Comparison of ENCODE assay signal across 14 cellular contexts in the genomic region with DNA sequence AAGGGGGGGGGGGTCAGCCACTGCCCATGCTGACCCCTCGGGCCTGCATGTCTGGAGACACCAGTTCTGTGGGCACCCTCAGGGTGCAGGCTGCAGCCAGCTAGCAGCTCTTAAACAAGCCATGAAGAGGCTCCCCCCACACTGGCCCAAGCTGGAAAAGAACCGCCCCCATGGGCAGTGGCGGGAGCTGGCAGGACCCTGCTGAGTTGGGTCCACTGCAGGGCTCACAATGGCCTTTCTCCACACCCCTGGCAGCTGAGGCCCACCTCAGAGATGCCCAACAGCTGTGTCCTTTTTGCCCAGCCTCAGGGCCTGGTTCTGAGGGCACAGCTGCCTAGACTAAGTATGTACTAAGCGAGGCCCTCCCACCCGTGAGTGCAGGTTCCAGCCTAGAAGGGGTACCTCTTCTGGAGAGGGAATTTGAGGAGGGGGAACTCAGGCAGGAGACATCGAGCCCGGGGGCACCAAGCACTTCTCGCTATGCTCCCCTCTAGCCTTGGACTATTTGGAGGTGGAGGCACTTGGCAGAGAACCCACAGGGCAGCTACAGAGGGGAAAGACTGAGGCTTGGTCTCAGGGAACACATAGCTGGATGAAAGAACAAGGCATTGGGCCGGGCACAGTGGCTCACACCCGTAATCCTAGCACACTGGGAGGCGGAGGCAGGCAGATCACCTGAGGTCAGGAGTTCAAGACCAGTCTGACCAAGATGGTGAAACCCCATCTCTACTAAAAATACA. TPM values are rescaled to one million over a fixed set of nuclear protein-coding genes. Genes with fewer than 3 reads are reported as not detected.
DNase-seq lines count a peak whose midpoint lies in the region; ATAC-seq, FAIRE-seq and TF ChIP-seq lines count a peak whose summit lies in the region.
"Had no signal": no experiment of that assay in that cellular context is flagged by ENCODE, and none has a peak within 500 bp of the region (broad histone marks: within the 10 kb centered on the region; RNA-seq: fewer than 3 reads in every experiment).

No MANE protein-coding gene starts in this region.

- H3K27me3 ChIP-seq in astrocyte (ENCODE audit: insufficient read depth, low read length) (peaks cover 5% of the 10 kb centered on the region), small intestine (ENCODE audit: control insufficient read depth in 2 of 2, insufficient read depth in 2 of 2, low read length in 2 of 2) (no peaks in the 10 kb centered on the region)

- WGBS in small intestine, 3 donors, result 51 to 58% (median 54%) methylated on average over 11 of the region's 11 CpGs

- H3K79me2 ChIP-seq in astrocyte (ENCODE audit: insufficient read depth, low read length), result peaks cover 42% of the 10 kb centered on the region

- intact Hi-C loops in Calu3 (cut with micrococcal nuclease; ENCODE audit: unreplicated experiment), result loop anchor here (1.0 kb wide), 1 partner anchor 9 kb away; no protein-coding TSS in a partner anchor

- no peak for FAIRE-seq in astrocyte (lab: Jason Lieb, UNC)
- FAIRE-seq in small intestine (lab: Jason Lieb, UNC), result no peak
- FAIRE-seq: frontal cortex, HTR-8/SVneo had no signal

- H3K27me3 Mint-ChIP-seq in Calu3 (ENCODE audit: unreplicated experiment) (peaks cover 18% of the 10 kb centered on the region), astrocyte (ENCODE audit: low read depth, unreplicated experiment) (peaks cover 10% of the 10 kb centered on the region)

- H3K4me1 ChIP-seq in astrocyte (ENCODE audit: insufficient read depth, low read length), result peaks cover 54% of the 10 kb centered on the region
- peaks cover 12 to 25% of the 10 kb centered on the region in 2 donors for H3K4me1 ChIP-seq in small intestine (ENCODE audit: control insufficient read depth in 2 of 2, insufficient read depth in 1 of 2, low read depth in 1 of 2, low read length in 1 of 2)

- H2AFZ ChIP-seq in astrocyte (ENCODE audit: low read depth, low read length), result no peak overlapping the region
- H2AFZ ChIP-seq: parathyroid adenoma had no signal

- CTCF ChIA-PET in Calu3 (lab: Charles Lee), result interaction anchor here (0.5 to 37.1 kb wide), 45 partner anchors 6 to 617 kb away, joined by 3 to 1006 read pairs (median 5); a partner anchor contains a TSS

- peak overlapping the region; percentile 10 for H3K27ac Mint-ChIP-seq in Calu3 (ENCODE audit: unreplicated experiment)
- H3K27ac Mint-ChIP-seq in astrocyte (ENCODE audit: unreplicated experiment), result no peak overlapping the region

- H3K4me1 Mint-ChIP-seq in Calu3 (ENCODE audit: low read depth, unreplicated experiment) (peaks cover 87% of the 10 kb centered on the region), astrocyte (ENCODE audit: low read depth, unreplicated experiment) (peaks cover 45% of the 10 kb centered on the region)

- no peaks in the 10 kb centered on the region for H3K9me3 Mint-ChIP-seq in Calu3 (ENCODE audit: low read depth, unreplicated experiment)
- no peaks in the 10 kb centered on the region for H3K9me3 Mint-ChIP-seq in astrocyte (ENCODE audit: unreplicated experiment)

- H3K4me3 Mint-ChIP-seq in Calu3 (ENCODE audit: low read depth, unreplicated experiment) (peak overlapping the region; percentile 54), astrocyte (ENCODE audit: unreplicated experiment) (no peak overlapping the region)

- no peak overlapping the region for H3K27ac ChIP-seq in astrocyte (ENCODE audit: low read depth, low read length)
- H3K27ac ChIP-seq in small intestine (ENCODE audit: low read depth in 1 of 2, low read length in 1 of 2), result peak overlapping the region; percentile 18 to 79

- BruUV-seq in Calu3 (replicated peaks; lab: Mats Ljungman, UMichigan), result no TSS peak

- H3K9me3 ChIP-seq in astrocyte (ENCODE audit: insufficient read depth, low read depth, low read length), result no peaks in the 10 kb centered on the region
- no peaks in the 10 kb centered on the region for H3K9me3 ChIP-seq in small intestine (ENCODE audit: control insufficient read depth, low read depth)

- peak overlapping the region; percentile 94 for H3K4me2 ChIP-seq in astrocyte (ENCODE audit: low read length)

- H3K36me3 ChIP-seq in astrocyte (ENCODE audit: insufficient read depth, low read length), result no peaks in the 10 kb centered on the region
- H3K36me3 ChIP-seq in small intestine (ENCODE audit: control insufficient read depth in 2 of 2, insufficient read depth in 2 of 2, low read length in 2 of 2), result no peaks in the 10 kb centered on the region

- TF ChIP-seq CTCF in Calu3 (IDR thresholded peaks at IDR 0.05; ENCODE audit: unreplicated experiment), result no peak
- TF ChIP-seq CTCF in astrocyte (IDR thresholded peaks at IDR 0.05; ENCODE audit: insufficient read depth, low read depth, low read length), result no peak

- H3K4me3 ChIP-seq in astrocyte (ENCODE audit: insufficient read depth, low read depth, low read length) (no peak overlapping the region), small intestine (ENCODE audit: low read depth in 1 of 2, low read length in 2 of 2) (peak overlapping the region in 1 of 2 donors; percentile 93)

- no peak overlapping the region for H3K9ac ChIP-seq in astrocyte (ENCODE audit: low read length)
- H3K9ac ChIP-seq: parathyroid adenoma had no signal

- peaks cover 23% of the 10 kb centered on the region for H4K20me1 ChIP-seq in astrocyte (ENCODE audit: insufficient read depth, low read length)

- no peak for ATAC-seq in GM18858 (IDR thresholded peaks at IDR 0.05; ENCODE audit: unreplicated experiment)
- no peak for ATAC-seq in esophagus mucosa

- DNase-seq in Calu3, result peak; percentile 65
- no peak for DNase-seq in astrocyte (ENCODE audit: low read depth)
- DNase-seq in medulla oblongata (ENCODE audit: extremely low spot score), result peak; percentile 53
- DNase-seq in small intestine, result no peak
- DNase-seq in middle frontal gyrus (ENCODE audit: extremely low spot score, low spot score), result no peak
- DNase-seq in HPDE6-E6E7 (ENCODE audit: extremely low spot score), result no peak
- DNase-seq: activated CD4-positive, alpha-beta T cell treated with anti-CD3 and anti-CD28 coated beads for 1 hour; DMS79 treated with DMSO at 0.1 percent for 48 hours; NCI-H2107 had no signal

- H3K36me3 Mint-ChIP-seq in Calu3 (ENCODE audit: insufficient read depth, unreplicated experiment), result peaks cover 57% of the 10 kb centered on the region
- peaks cover 3% of the 10 kb centered on the region for H3K36me3 Mint-ChIP-seq in astrocyte (ENCODE audit: low read depth, unreplicated experiment)

RNA-seq across cellular contexts. Expression of a gene that starts 3.2 kb away (rescaled TPM):
- total RNA-seq in Calu3 (2022) (107 and 133 TPM in 2 replicates), astrocyte (16.7 and 20.4 TPM in 2 replicates), esophagus mucosa (9.4 TPM)
- polyA plus RNA-seq in small intestine, result 10 to 100 TPM; 22.4 to 50.7 (median 36.0) TPM

RNA-seq across cellular contexts. Expression of a gene that starts 11.7 kb away (rescaled TPM):
- total RNA-seq in Calu3 (2022) (679 and 725 TPM in 2 replicates), astrocyte (49.2 and 56.4 TPM in 2 replicates), esophagus mucosa (55.9 TPM)
- polyA plus RNA-seq in small intestine, result 10 to 100 TPM; 43.0 to 64.6 (median 49.6) TPM

RNA-seq across cellular contexts. Expression of a gene that starts 34.4 kb away (rescaled TPM):
- 35.0 and 36.4 TPM in 2 replicates for total RNA-seq in Calu3 (2022)
- 8.7 and 10.1 TPM in 2 replicates for total RNA-seq in astrocyte
- 10 to 100 TPM in 2 of 3 donors, 1 to 10 TPM in 1; 8.5 to 25.1 (median 15.7) TPM for polyA plus RNA-seq in small intestine
- total RNA-seq in esophagus mucosa, result 14.6 TPM

RNA-seq across cellular contexts. Expression of a gene that starts 50.7 kb away (rescaled TPM):
- 0.38 TPM in 1 of 2 replicates, not detected in the other for total RNA-seq in Calu3 (2022)
- not detected in 2 replicates for total RNA-seq in astrocyte
- 1 to 10 TPM in 2 of 3 donors, not detected in 1; 2.0 to 2.8 TPM for polyA plus RNA-seq in small intestine
- total RNA-seq in esophagus mucosa, result 0.64 TPM
- total RNA-seq: frontal cortex had no signal

RNA-seq across cellular contexts. Expression of a gene that starts 55.8 kb away (rescaled TPM):
- total RNA-seq in Calu3 (2022) (505 and 524 TPM in 2 replicates), astrocyte (81.9 and 83.3 TPM in 2 replicates), esophagus mucosa (36.1 TPM)
- polyA plus RNA-seq in small intestine, result 10 to 100 TPM; 53.1 to 81.6 (median 57.0) TPM

Comparison
In these comparisons a context has a peak if more than half of its experiments do, and no peak if none do; other contexts are left out.
1. DNase-seq: peak in Calu3 (single experiment) and medulla oblongata (single experiment); none in astrocyte (single experiment), small intestine (single experiment), middle frontal gyrus (single experiment) and HPDE6-E6E7 (single experiment).
2. RNA of a gene that starts 11.7 kb away (total RNA-seq): 679 to 725 TPM in Calu3; 55.9 TPM in esophagus mucosa (single experiment) and 49.2 to 56.4 TPM in astrocyte; every median in the first group is over 10 times any median in the second.